In genomic region chr10:63237396-63237795, GRCh38 we compare ENCODE assay signal across 12 cellular contexts.
A peak's percentile ranks its signal among the peaks of the same experiment; 100 is the strongest.
DNase-seq lines count a peak whose midpoint lies in the region; ATAC-seq and TF ChIP-seq lines count a peak whose summit lies in the region.
"Had no signal": no experiment of that assay in that cellular context is flagged by ENCODE, and none has a peak within 500 bp of the region (broad histone marks: within the 10 kb centered on the region; RNA-seq: fewer than 3 reads in every experiment).

No MANE protein-coding gene starts in this region.

- peak overlapping the region; percentile 53 for H3K27ac Mint-ChIP-seq in activated CD4-positive, alpha-beta T cell treated with anti-CD3 and anti-CD28 coated beads, Interleukin-2, amount 10 ng/mL, durations not matched to agents 24 days and 14 days
- H3K27ac Mint-ChIP-seq in stimulated activated memory B cell treated with anti-CD40 and anti-IgM and Interleukin-4, amounts not matched to agents 10 μg/mL and 1 μg/mL and 100 μg/mL, for 72 hours: peak overlapping the region; percentile 70

- H3K27me3 Mint-ChIP-seq in activated CD4-positive, alpha-beta T cell treated with anti-CD3 and anti-CD28 coated beads, Interleukin-2, amount 10 ng/mL, durations not matched to agents 24 days and 14 days: no peaks in the 10 kb centered on the region
- H3K27me3 Mint-ChIP-seq in stimulated activated memory B cell treated with anti-CD40 and anti-IgM and Interleukin-4, amounts not matched to agents 10 μg/mL and 1 μg/mL and 100 μg/mL, for 72 hours: no peaks in the 10 kb centered on the region

- H3K4me3 ChIP-seq in RWPE2 (ENCODE audit: severe bottlenecking) (no peak overlapping the region), SJCRH30 (no peak overlapping the region)

- no peak for DNase-seq in activated CD4-positive, alpha-beta T cell treated with anti-CD3 and anti-CD28 coated beads, Interleukin-2, amount 10 ng/mL, durations not matched to agents 24 days and 14 days
- no peak for DNase-seq in activated CD4-positive, alpha-beta T cell treated with anti-CD3 and anti-CD28 coated beads, Interleukin-2, amount 50 U/mL, for 48 hours
- DNase-seq in RWPE2 (ENCODE audit: low spot score) (no peak), epithelial cell of prostate (ENCODE audit: low read depth, low spot score) (peak; percentile 6), D341Med (ENCODE audit: low spot score) (no peak), SJCRH30 (no peak)
- DNase-seq: activated CD8-positive, alpha-beta memory T cell treated with anti-CD3 and anti-CD28 coated beads, Interleukin-2, amount 50 U/mL, for 4 hours; foreskin melanocyte; MV-4-11; NCI-H774 had no signal

- ATAC-seq in RWPE2 (ENCODE audit: low read depth) (no peak), GM18867 (IDR thresholded peaks at IDR 0.05; ENCODE audit: unreplicated experiment) (no peak)
- ATAC-seq in stimulated activated memory B cell treated with anti-CD40 and anti-IgM and Interleukin-4, amounts not matched to agents 10 μg/mL and 1 μg/mL and 100 μg/mL, for 72 hours: no peak

- H3K9me3 ChIP-seq in RWPE2 (ENCODE audit: severe bottlenecking): no peaks in the 10 kb centered on the region
- H3K9me3 ChIP-seq in SJCRH30 (replicated peaks): no peaks in the 10 kb centered on the region

- no peak for TF ChIP-seq CTCF in RWPE2 (IDR thresholded peaks at IDR 0.05; ENCODE audit: poor library complexity, severe bottlenecking)

- peaks cover 12% of the 10 kb centered on the region; the same call in 1 of the 2 replicates for H3K36me3 ChIP-seq in RWPE2 (ENCODE audit: low read depth)
- no peaks in the 10 kb centered on the region; the same call in 1 of the 2 replicates for H3K36me3 ChIP-seq in SJCRH30

- H3K27ac ChIP-seq in RWPE2 (ENCODE audit: poor library complexity, severe bottlenecking) (peak overlapping the region; percentile 78), epithelial cell of prostate (peak overlapping the region; percentile 78), SJCRH30 (no peak overlapping the region)

- H3K4me3 Mint-ChIP-seq in activated CD4-positive, alpha-beta T cell treated with anti-CD3 and anti-CD28 coated beads, Interleukin-2, amount 10 ng/mL, durations not matched to agents 24 days and 14 days: no peak overlapping the region
- H3K4me3 Mint-ChIP-seq in stimulated activated memory B cell treated with anti-CD40 and anti-IgM and Interleukin-4, amounts not matched to agents 10 μg/mL and 1 μg/mL and 100 μg/mL, for 72 hours: no peak overlapping the region

- intact Hi-C loops in activated CD4-positive, alpha-beta T cell treated with anti-CD3 and anti-CD28 coated beads, Interleukin-2, amount 10 ng/mL, durations not matched to agents 24 days and 14 days (cut with micrococcal nuclease): no loop called here

- H3K4me1 Mint-ChIP-seq in activated CD4-positive, alpha-beta T cell treated with anti-CD3 and anti-CD28 coated beads, Interleukin-2, amount 10 ng/mL, durations not matched to agents 24 days and 14 days: peaks cover 50% of the 10 kb centered on the region
- peaks cover 64% of the 10 kb centered on the region for H3K4me1 Mint-ChIP-seq in stimulated activated memory B cell treated with anti-CD40 and anti-IgM and Interleukin-4, amounts not matched to agents 10 μg/mL and 1 μg/mL and 100 μg/mL, for 72 hours

- H3K4me1 ChIP-seq in RWPE2 (ENCODE audit: insufficient read depth, poor library complexity, severe bottlenecking): peaks cover 26% of the 10 kb centered on the region
- H3K4me1 ChIP-seq in SJCRH30: peaks cover 4% of the 10 kb centered on the region; the same call in 1 of the 2 replicates

- peaks cover 14% of the 10 kb centered on the region for H3K36me3 Mint-ChIP-seq in activated CD4-positive, alpha-beta T cell treated with anti-CD3 and anti-CD28 coated beads, Interleukin-2, amount 10 ng/mL, durations not matched to agents 24 days and 14 days (ENCODE audit: low read depth)
- H3K36me3 Mint-ChIP-seq in stimulated activated memory B cell treated with anti-CD40 and anti-IgM and Interleukin-4, amounts not matched to agents 10 μg/mL and 1 μg/mL and 100 μg/mL, for 72 hours: peaks cover 18% of the 10 kb centered on the region

- no peaks in the 10 kb centered on the region for H3K27me3 ChIP-seq in RWPE2 (ENCODE audit: insufficient read depth, poor library complexity, severe bottlenecking)
- H3K27me3 ChIP-seq in SJCRH30: no peaks in the 10 kb centered on the region

- no peaks in the 10 kb centered on the region for H3K9me3 Mint-ChIP-seq in activated CD4-positive, alpha-beta T cell treated with anti-CD3 and anti-CD28 coated beads, Interleukin-2, amount 10 ng/mL, durations not matched to agents 24 days and 14 days
- H3K9me3 Mint-ChIP-seq in stimulated activated memory B cell treated with anti-CD40 and anti-IgM and Interleukin-4, amounts not matched to agents 10 μg/mL and 1 μg/mL and 100 μg/mL, for 72 hours: no peaks in the 10 kb centered on the region
